ENCODE assay signal across 8 cellular contexts in the genomic region with DNA sequence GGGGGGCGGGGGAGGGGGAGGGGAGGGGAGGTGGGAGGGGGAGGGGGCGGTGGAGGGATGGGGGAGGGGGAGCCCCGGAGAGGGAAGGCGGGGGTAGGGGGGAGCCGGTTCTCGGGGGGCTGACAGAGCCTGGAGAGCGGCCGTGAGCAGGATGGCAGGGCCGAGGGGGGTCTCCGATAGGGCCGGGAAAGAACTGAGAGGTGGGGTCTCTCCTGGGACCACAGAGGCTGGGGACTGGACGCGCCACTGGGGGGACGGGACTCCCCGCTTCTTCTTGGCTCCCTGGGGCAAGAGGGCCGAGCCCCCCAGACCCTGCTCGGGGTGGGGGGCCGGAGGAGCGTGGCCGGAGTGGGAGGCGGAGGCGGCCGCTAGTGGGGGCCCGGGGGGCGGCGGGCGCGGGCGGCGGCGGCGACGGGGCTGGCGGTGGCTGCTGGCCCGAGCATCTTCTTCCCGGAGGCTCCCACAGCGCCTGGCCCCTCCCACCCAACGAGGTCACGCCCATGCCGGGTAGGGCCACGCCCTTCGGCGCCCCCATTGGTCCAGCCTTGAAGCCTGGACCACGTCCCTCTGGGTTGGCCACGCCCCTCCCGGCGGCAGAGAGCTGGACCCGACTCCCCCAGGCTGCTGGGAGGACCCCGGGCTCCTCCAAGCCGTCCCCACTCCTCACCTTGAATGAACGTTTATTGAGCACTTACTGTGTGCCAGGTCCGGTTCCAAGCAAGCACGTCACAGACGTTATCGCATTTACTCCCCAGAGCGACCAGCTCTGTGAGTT. TPM values are rescaled to one million over a fixed set of nuclear protein-coding genes. Genes with fewer than 3 reads are reported as not detected.
A peak's percentile ranks its signal among the peaks of the same experiment; 100 is the strongest.
DNase-seq lines count a peak whose midpoint lies in the region; ATAC-seq and TF ChIP-seq lines count a peak whose summit lies in the region.

A gene with protein sequence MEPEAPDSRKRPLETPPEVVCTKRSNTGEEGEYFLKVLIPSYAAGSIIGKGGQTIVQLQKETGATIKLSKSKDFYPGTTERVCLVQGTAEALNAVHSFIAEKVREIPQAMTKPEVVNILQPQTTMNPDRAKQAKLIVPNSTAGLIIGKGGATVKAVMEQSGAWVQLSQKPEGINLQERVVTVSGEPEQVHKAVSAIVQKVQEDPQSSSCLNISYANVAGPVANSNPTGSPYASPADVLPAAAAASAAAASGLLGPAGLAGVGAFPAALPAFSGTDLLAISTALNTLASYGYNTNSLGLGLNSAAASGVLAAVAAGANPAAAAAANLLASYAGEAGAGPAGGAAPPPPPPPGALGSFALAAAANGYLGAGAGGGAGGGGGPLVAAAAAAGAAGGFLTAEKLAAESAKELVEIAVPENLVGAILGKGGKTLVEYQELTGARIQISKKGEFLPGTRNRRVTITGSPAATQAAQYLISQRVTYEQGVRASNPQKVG (minus strand): TSS at position 302 of the 775 bp plus-strand sequence. CDS start 514 bp downstream, outside the sequence.

- no peaks in the 10 kb centered on the region for H3K9me3 ChIP-seq in T-helper 17 cell (ENCODE audit: control insufficient read depth, low read length, poor library complexity, severe bottlenecking)

- intact Hi-C loops in Calu3 (cut with micrococcal nuclease; ENCODE audit: unreplicated experiment) = no loop called here

- H3K36me3 Mint-ChIP-seq in Calu3 (ENCODE audit: insufficient read depth, unreplicated experiment) (no peaks in the 10 kb centered on the region), T-helper 17 cell (ENCODE audit: low read depth) (peaks cover 13% of the 10 kb centered on the region)
- H3K36me3 Mint-ChIP-seq in effector memory CD8-positive, alpha-beta T cell (ENCODE audit: insufficient read depth) = no peaks in the 10 kb centered on the region
- H3K36me3 Mint-ChIP-seq in stimulated activated memory B cell treated with anti-CD40 and anti-IgM and Interleukin-4, amounts not matched to agents 10 μg/mL and 1 μg/mL and 100 μg/mL, for 72 hours = no peaks in the 10 kb centered on the region

- H3K27ac Mint-ChIP-seq in Calu3 (ENCODE audit: unreplicated experiment) (no peak within 1 kb of the TSS), T-helper 17 cell (peak within 1 kb of the TSS; percentile 51)
- no peak within 1 kb of the TSS for H3K27ac Mint-ChIP-seq in effector memory CD8-positive, alpha-beta T cell
- no peak within 1 kb of the TSS for H3K27ac Mint-ChIP-seq in stimulated activated memory B cell treated with anti-CD40 and anti-IgM and Interleukin-4, amounts not matched to agents 10 μg/mL and 1 μg/mL and 100 μg/mL, for 72 hours

- no peak for TF ChIP-seq CTCF in Calu3 (IDR thresholded peaks at IDR 0.05; ENCODE audit: unreplicated experiment)

- H3K4me3 Mint-ChIP-seq in Calu3 (ENCODE audit: low read depth, unreplicated experiment) (no peak within 1 kb of the TSS), T-helper 17 cell (peak within 1 kb of the TSS; percentile 80)
- H3K4me3 Mint-ChIP-seq in effector memory CD8-positive, alpha-beta T cell = peak within 1 kb of the TSS; percentile 16 to 43
- H3K4me3 Mint-ChIP-seq in stimulated activated memory B cell treated with anti-CD40 and anti-IgM and Interleukin-4, amounts not matched to agents 10 μg/mL and 1 μg/mL and 100 μg/mL, for 72 hours = peak within 1 kb of the TSS; percentile 26

- no peaks in the 10 kb centered on the region for H3K9me3 Mint-ChIP-seq in Calu3 (ENCODE audit: low read depth, unreplicated experiment)
- H3K9me3 Mint-ChIP-seq in effector memory CD8-positive, alpha-beta T cell = no peaks in the 10 kb centered on the region
- H3K9me3 Mint-ChIP-seq in stimulated activated memory B cell treated with anti-CD40 and anti-IgM and Interleukin-4, amounts not matched to agents 10 μg/mL and 1 μg/mL and 100 μg/mL, for 72 hours = peaks cover 8% of the 10 kb centered on the region

- H3K27me3 Mint-ChIP-seq in Calu3 (ENCODE audit: unreplicated experiment) (peaks cover 92% of the 10 kb centered on the region), T-helper 17 cell (peaks cover 81% of the 10 kb centered on the region)
- peaks cover 80 to 92% of the 10 kb centered on the region in 2 donors for H3K27me3 Mint-ChIP-seq in effector memory CD8-positive, alpha-beta T cell
- H3K27me3 Mint-ChIP-seq in stimulated activated memory B cell treated with anti-CD40 and anti-IgM and Interleukin-4, amounts not matched to agents 10 μg/mL and 1 μg/mL and 100 μg/mL, for 72 hours = peaks cover 72% of the 10 kb centered on the region

- no TSS peak for BruUV-seq in Calu3 (replicated peaks; lab: Mats Ljungman, UMichigan)

- DNase-seq in Calu3 (peak; percentile 39), NCI-H1048 (lab: John Stamatoyannopoulos, UW) (peak; percentile 42), T-helper 17 cell (no peak), lung microvascular endothelial cell (ENCODE audit: low read depth in 2 of 2) (peak; percentile 93 to 95), activated gamma-delta T cell treated with Interleukin-2 at 50 U/mL for 16 hours (no peak)
- DNase-seq in effector memory CD8-positive, alpha-beta T cell = peak in 2 of 3 experiments; percentile 9 to 13

- CTCF ChIA-PET in Calu3 (lab: Charles Lee) = interaction anchor here (1.2 kb wide), 1 partner anchor 205 kb away, joined by 4 read pairs; a partner anchor contains a TSS

- H3K4me1 Mint-ChIP-seq in Calu3 (ENCODE audit: low read depth, unreplicated experiment) = peaks cover 15% of the 10 kb centered on the region
- H3K4me1 Mint-ChIP-seq in T-helper 17 cell = peaks cover 17% of the 10 kb centered on the region
- peaks cover 11 to 17% of the 10 kb centered on the region in 2 donors for H3K4me1 Mint-ChIP-seq in effector memory CD8-positive, alpha-beta T cell (ENCODE audit: low read depth in 2 of 2)
- peaks cover 21% of the 10 kb centered on the region for H3K4me1 Mint-ChIP-seq in stimulated activated memory B cell treated with anti-CD40 and anti-IgM and Interleukin-4, amounts not matched to agents 10 μg/mL and 1 μg/mL and 100 μg/mL, for 72 hours

- ATAC-seq in T-helper 17 cell = no peak
- no peak for ATAC-seq in effector memory CD8-positive, alpha-beta T cell (replicated peaks)
- peak; percentile 56 for ATAC-seq in stimulated activated memory B cell treated with anti-CD40 and anti-IgM and Interleukin-4, amounts not matched to agents 10 μg/mL and 1 μg/mL and 100 μg/mL, for 72 hours
- no peak for ATAC-seq in GM18511 (IDR thresholded peaks at IDR 0.05; ENCODE audit: unreplicated experiment)

RNA-seq across cellular contexts. Expression of the gene that starts here (rescaled TPM):
- total RNA-seq in Calu3 (2022) (not detected in 2 replicates), T-helper 17 cell (not detected), lung microvascular endothelial cell (3.7 and 6.2 TPM in 2 replicates)

Comparison
In these comparisons a context has a peak if more than half of its experiments do, and no peak if none do; other contexts are left out.
1. Peak in DNase-seq in Calu3; RNA of the gene not detected or under 1 TPM.
2. DNase-seq: peak in NCI-H1048 (single experiment), effector memory CD8-positive, alpha-beta T cell (2 of 3) and lung microvascular endothelial cell (2 of 2); none in T-helper 17 cell (0 of 3) and activated gamma-delta T cell treated with Interleukin-2 at 50 U/mL for 16 hours (single experiment).